9 cellular contexts compared by ENCODE assay signal in genomic region chr19:3670258-3670795, GRCh38.
A peak's percentile ranks its signal among the peaks of the same experiment; 100 is the strongest.
DNase-seq lines count a peak whose midpoint lies in the region; ATAC-seq and TF ChIP-seq lines count a peak whose summit lies in the region.
"Had no signal": no experiment of that assay in that cellular context is flagged by ENCODE, and none has a peak within 500 bp of the region (broad histone marks: within the 10 kb centered on the region; RNA-seq: fewer than 3 reads in every experiment).

No MANE protein-coding gene starts in this region.

- H3K36me3 ChIP-seq in HAP-1 (replicated peaks), result no peaks in the 10 kb centered on the region; the same call in 1 of the 2 replicates

- H3K27me3 ChIP-seq in HAP-1 (ENCODE audit: low read depth), result no peaks in the 10 kb centered on the region

- ATAC-seq in stimulated activated naive CD8-positive, alpha-beta T cell treated with anti-CD3 and anti-CD28 coated beads, Interleukin-15, Interleukin-2, amounts not matched to agents 100 U/mL and 50 U/mL, for 24 hours, result no peak
- ATAC-seq in GM18498 (IDR thresholded peaks at IDR 0.05; ENCODE audit: unreplicated experiment), result no peak

- H3K27ac Mint-ChIP-seq in stimulated activated naive CD8-positive, alpha-beta T cell treated with anti-CD3 and anti-CD28 coated beads, Interleukin-15, Interleukin-2, amounts not matched to agents 100 ng/mL and 50 ng/mL, for 24 hours, result no peak overlapping the region
- peak overlapping the region; percentile 86 for H3K27ac Mint-ChIP-seq in nephron progenitor cell

- no peaks in the 10 kb centered on the region for H3K9me3 Mint-ChIP-seq in stimulated activated naive CD8-positive, alpha-beta T cell treated with anti-CD3 and anti-CD28 coated beads, Interleukin-15, Interleukin-2, amounts not matched to agents 100 ng/mL and 50 ng/mL, for 24 hours
- H3K9me3 Mint-ChIP-seq in nephron progenitor cell, result no peaks in the 10 kb centered on the region

- H3K27me3 Mint-ChIP-seq in stimulated activated naive CD8-positive, alpha-beta T cell treated with anti-CD3 and anti-CD28 coated beads, Interleukin-15, Interleukin-2, amounts not matched to agents 100 ng/mL and 50 ng/mL, for 24 hours, result no peaks in the 10 kb centered on the region
- H3K27me3 Mint-ChIP-seq in nephron progenitor cell (ENCODE audit: low read depth, poor library complexity), result no peaks in the 10 kb centered on the region

- no peak overlapping the region for H3K4me3 ChIP-seq in HAP-1

- H3K4me3 Mint-ChIP-seq in stimulated activated naive CD8-positive, alpha-beta T cell treated with anti-CD3 and anti-CD28 coated beads, Interleukin-15, Interleukin-2, amounts not matched to agents 100 ng/mL and 50 ng/mL, for 24 hours, result peak overlapping the region; percentile 62
- H3K4me3 Mint-ChIP-seq in nephron progenitor cell, result no peak overlapping the region

- no peaks in the 10 kb centered on the region for H3K9me3 ChIP-seq in HAP-1

- peaks cover 48% of the 10 kb centered on the region for H3K4me1 Mint-ChIP-seq in stimulated activated naive CD8-positive, alpha-beta T cell treated with anti-CD3 and anti-CD28 coated beads, Interleukin-15, Interleukin-2, amounts not matched to agents 100 ng/mL and 50 ng/mL, for 24 hours (ENCODE audit: low read depth)
- peaks cover 67% of the 10 kb centered on the region for H3K4me1 Mint-ChIP-seq in nephron progenitor cell

- no peak for TF ChIP-seq CTCF in nephron progenitor cell (IDR thresholded peaks at IDR 0.05)

- in situ Hi-C loops in HAP-1 (cut with MboI; ENCODE audit: low sequenced_read_pairs), result no loop called here

- no peaks in the 10 kb centered on the region for H3K4me1 ChIP-seq in HAP-1

- H3K36me3 Mint-ChIP-seq in stimulated activated naive CD8-positive, alpha-beta T cell treated with anti-CD3 and anti-CD28 coated beads, Interleukin-15, Interleukin-2, amounts not matched to agents 100 ng/mL and 50 ng/mL, for 24 hours (ENCODE audit: low read depth), result peaks cover 5% of the 10 kb centered on the region
- H3K36me3 Mint-ChIP-seq in nephron progenitor cell (ENCODE audit: low read depth), result peaks cover 11% of the 10 kb centered on the region

- no peak for DNase-seq in stimulated activated naive CD8-positive, alpha-beta T cell treated with anti-CD3 and anti-CD28 coated beads, Interleukin-15, Interleukin-2, amounts not matched to agents 100 U/mL and 50 U/mL, for 24 hours
- peak; percentile 90 for DNase-seq in fibroblast of peridontal ligament (ENCODE audit: extremely low read depth)
- DNase-seq in nephron progenitor cell, result no peak
- DNase-seq in HAP-1 (ENCODE audit: low spot score in 2 of 2), result no peak
- DNase-seq in effector CD8-positive, alpha-beta T cell (lab: John Stamatoyannopoulos, UW), result no peak
- DNase-seq in stimulated activated CD4-positive, alpha-beta T cell treated with anti-CD3 and anti-CD28 coated beads, Interleukin-15, amount 100 ng/mL, for 24 hours, result no peak
- DNase-seq: T-helper 2 cell had no signal
